ENCODE assay signal across 35 cellular contexts in the genomic region with DNA sequence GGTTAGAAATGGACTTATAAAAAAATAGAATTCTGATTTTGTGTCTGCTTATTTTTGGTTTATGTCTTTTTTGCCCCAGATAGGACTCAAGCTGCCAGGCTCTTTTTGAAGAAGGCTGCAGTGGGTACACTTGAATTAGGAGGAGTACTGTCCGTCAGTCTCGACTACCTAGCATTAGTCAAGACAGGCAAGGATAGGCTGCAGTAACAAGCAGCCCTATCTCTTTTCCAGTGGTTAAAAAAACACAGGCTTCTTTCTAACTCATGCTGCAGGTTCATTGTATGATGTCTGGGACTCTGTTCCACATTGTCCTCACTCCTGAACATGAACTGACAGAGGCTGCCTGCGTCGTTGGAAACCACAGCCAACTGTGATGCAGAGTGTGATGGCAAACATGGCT.
"Had no signal": no experiment of that assay in that cellular context is flagged by ENCODE, and none has a peak within 500 bp of the region (broad histone marks: within the 10 kb centered on the region; RNA-seq: fewer than 3 reads in every experiment).

No MANE protein-coding gene starts in this region.

- DNase-seq: Karpas-422, Kasumi-1, MG63, MM.1S, MV-4-11, NCI-H1048, NCI-H1092, NCI-H1092 treated with DMSO at 0.1 percent for 48 hours, NCI-H1105, NCI-H1105 treated with DMSO at 0.1 percent for 48 hours, NCI-H1417, NCI-H1417 treated with DMSO at 0.1 percent for 48 hours, NCI-H1436, NCI-H1436 treated with DMSO at 0.1 percent for 48 hours, NCI-H146, NCI-H1694, NCI-H1694 treated with DMSO at 0.1 percent for 48 hours, NCI-H187, NCI-H187 treated with DMSO at 0.1 percent for 48 hours, NCI-H1930, NCI-H2029, NCI-H2029 treated with DMSO at 0.1 percent for 48 hours, NCI-H2081, NCI-H2081 treated with DMSO at 0.1 percent for 48 hours, NCI-H2107, NCI-H2171, NCI-H2171 treated with DMSO at 0.1 percent for 48 hours, NCI-H2227 treated with DMSO at 0.1 percent for 48 hours, NCI-H226, NCI-H345, NCI-H446, NCI-H446 treated with DMSO at 0.1 percent for 48 hours, NCI-H510A, NCI-H510A treated with DMSO at 0.1 percent for 48 hours, NCI-H524 had no signal

- H3K4me3 ChIP-seq: MG63 had no signal

- H3K36me3 ChIP-seq: MG63 had no signal

- H3K9me3 ChIP-seq: MG63 had no signal

- H3K27me3 ChIP-seq: MG63 had no signal
